8 cellular contexts compared by ENCODE assay signal in the genomic region with DNA sequence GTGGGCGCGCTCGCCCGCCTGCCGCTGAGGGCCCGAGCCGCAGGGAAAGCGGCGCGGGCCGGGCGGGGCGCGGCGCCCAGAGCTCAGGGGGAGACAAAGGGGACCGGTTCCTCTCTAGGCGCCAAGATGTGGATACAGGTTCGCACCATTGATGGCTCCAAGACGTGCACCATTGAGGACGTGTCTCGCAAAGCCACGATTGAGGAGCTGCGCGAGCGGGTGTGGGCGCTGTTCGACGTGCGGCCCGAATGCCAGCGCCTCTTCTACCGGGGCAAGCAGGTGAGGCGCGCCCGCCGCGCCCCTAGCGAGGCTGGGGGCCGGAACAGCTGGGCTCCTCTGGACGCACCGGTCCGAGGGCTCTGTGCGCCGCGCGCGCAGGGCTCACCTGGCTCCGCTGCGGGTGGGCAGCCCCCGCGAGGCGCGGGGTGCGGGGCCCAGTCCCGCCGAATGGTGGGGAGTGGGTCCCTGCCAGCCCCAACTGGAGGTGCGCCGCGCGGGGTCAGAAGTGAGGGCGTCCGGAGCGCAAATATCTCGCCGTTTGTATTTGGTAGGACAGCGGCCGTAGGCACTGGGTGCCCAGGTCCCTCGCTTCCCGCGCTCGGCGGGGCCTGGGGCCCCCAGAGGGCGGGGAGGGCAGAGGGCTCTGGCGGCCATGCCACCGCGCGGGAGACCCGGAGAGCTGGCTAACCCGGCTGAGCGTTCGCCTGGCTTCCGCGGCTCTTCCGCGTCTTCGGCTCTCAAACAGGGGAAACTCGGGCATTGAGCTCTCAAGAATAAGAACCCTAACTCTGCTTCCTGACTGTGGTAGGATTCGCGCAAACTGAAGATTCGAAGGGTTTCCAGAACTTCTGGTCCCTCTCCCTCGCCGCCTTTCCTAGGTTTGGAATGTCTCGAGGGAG. TPM values are rescaled to one million over a fixed set of nuclear protein-coding genes. Genes with fewer than 3 reads are reported as not detected.
DNase-seq lines count a peak whose midpoint lies in the region; ATAC-seq and TF ChIP-seq lines count a peak whose summit lies in the region.

No MANE protein-coding gene starts in this region.

- peak overlapping the region; percentile 83 to 100 (median 98) for H3K4me3 ChIP-seq in BLaER1 treated with 17β-estradiol and CSF1 and Interleukin-3, amounts not matched to agents 10 nM and 100 nM

- H3K9me3 Mint-ChIP-seq in brain = peaks cover 0 to 10% (median 0%) of the 10 kb centered on the region in 5 experiments
- no peaks in the 10 kb centered on the region for H3K9me3 Mint-ChIP-seq in immature natural killer cell

- H3K4me1 Mint-ChIP-seq in T-helper 17 cell = peaks cover 34% of the 10 kb centered on the region
- peaks cover 45% of the 10 kb centered on the region for H3K4me1 Mint-ChIP-seq in brain
- H3K4me1 Mint-ChIP-seq in immature natural killer cell = peaks cover 43 to 46% of the 10 kb centered on the region in 2 donors

- H3K4me2 ChIP-seq in BLaER1 treated with 17β-estradiol and CSF1 and Interleukin-3, amounts not matched to agents 10 nM and 100 nM = peak overlapping the region; percentile 80 to 96 (median 88)

- H3K27me3 Mint-ChIP-seq in T-helper 17 cell = peaks cover 6% of the 10 kb centered on the region
- peaks cover 15% of the 10 kb centered on the region for H3K27me3 Mint-ChIP-seq in brain
- peaks cover 4 to 13% (median 5%) of the 10 kb centered on the region in 3 donors for H3K27me3 Mint-ChIP-seq in immature natural killer cell (ENCODE audit: low read depth in 3 of 3)

- H3K36me3 ChIP-seq in BLaER1 treated with 17β-estradiol and CSF1 and Interleukin-3, amounts not matched to agents 10 nM and 100 nM = peaks cover 0 to 30% (median 14%) of the 10 kb centered on the region in 11 experiments; a peak in 17 of 22 replicates

- DNase-seq in T-helper 17 cell (peak; percentile 12 to 29 (median 25)), immature natural killer cell (peak; percentile 24 to 33 (median 28)), inferior parietal cortex (ENCODE audit: extremely low spot score) (no peak)
- peak; percentile 32 for DNase-seq in stimulated activated CD4-positive, alpha-beta T cell treated with anti-CD3 and anti-CD28 coated beads, Interleukin-12 subunit alpha, Interleukin-12 subunit beta, amount 100 ng/mL, for 4 hours

- H3K27ac Mint-ChIP-seq in T-helper 17 cell = peak overlapping the region; percentile 92
- H3K27ac Mint-ChIP-seq in brain = peak overlapping the region; percentile 83 to 94 (median 91)
- peak overlapping the region; percentile 75 to 88 (median 85) for H3K27ac Mint-ChIP-seq in immature natural killer cell

- peak overlapping the region; percentile 93 to 100 (median 99) for H3K9ac ChIP-seq in BLaER1 treated with 17β-estradiol and CSF1 and Interleukin-3, amounts not matched to agents 10 nM and 100 nM

- H3K9me3 ChIP-seq in BLaER1 treated with 17β-estradiol and CSF1 and Interleukin-3, amounts not matched to agents 10 nM and 100 nM (replicated peaks in 1 of 11) = peaks cover 0 to 5% (median 0%) of the 10 kb centered on the region in 11 experiments; a peak in 4 of 22 replicates
- no peaks in the 10 kb centered on the region for H3K9me3 ChIP-seq in T-helper 17 cell (ENCODE audit: control insufficient read depth, low read length, poor library complexity, severe bottlenecking)

- TF ChIP-seq CTCF in brain (conservative IDR thresholded peaks at IDR 0.05) = no peak

- H3K27ac ChIP-seq in BLaER1 treated with 17β-estradiol and CSF1 and Interleukin-3, amounts not matched to agents 10 nM and 100 nM = peak overlapping the region; percentile 87 to 100 (median 99)

- peaks cover 40 to 54% (median 48%) of the 10 kb centered on the region in 11 experiments; a peak in 20 of 22 replicates for H4K20me1 ChIP-seq in BLaER1 treated with 17β-estradiol and CSF1 and Interleukin-3, amounts not matched to agents 10 nM and 100 nM

- peak overlapping the region; percentile 93 for H3K4me3 Mint-ChIP-seq in T-helper 17 cell
- H3K4me3 Mint-ChIP-seq in brain = peak overlapping the region; percentile 85 to 97 (median 86)
- peak overlapping the region; percentile 85 to 94 (median 88) for H3K4me3 Mint-ChIP-seq in immature natural killer cell

- peaks cover 7% of the 10 kb centered on the region for H3K36me3 Mint-ChIP-seq in T-helper 17 cell (ENCODE audit: low read depth)
- peaks cover 32% of the 10 kb centered on the region for H3K36me3 Mint-ChIP-seq in brain
- peaks cover 0 to 8% (median 4%) of the 10 kb centered on the region in 3 donors for H3K36me3 Mint-ChIP-seq in immature natural killer cell

- peaks cover 60 to 68% (median 64%) of the 10 kb centered on the region in 10 experiments for H3K4me1 ChIP-seq in BLaER1 treated with 17β-estradiol and CSF1 and Interleukin-3, amounts not matched to agents 10 nM and 100 nM

- ATAC-seq in GM19395 (IDR thresholded peaks at IDR 0.05; ENCODE audit: unreplicated experiment) (peak; percentile 23), HG03442 (IDR thresholded peaks at IDR 0.05; ENCODE audit: unreplicated experiment) (peak; percentile 6), T-helper 17 cell (peak; percentile 29)

- no peaks in the 10 kb centered on the region for H3K27me3 ChIP-seq in BLaER1 treated with 17β-estradiol and CSF1 and Interleukin-3, amounts not matched to agents 10 nM and 100 nM

RNA-seq across cellular contexts. Expression of gene UHRF2, which starts 0.6 kb away (rescaled TPM):
- total RNA-seq in T-helper 17 cell = 100 to 1,000 TPM; 120 to 136 TPM
- 26.7 TPM for polyA plus RNA-seq in brain (ENCODE audit: insufficient read depth, low read depth, low replicate concordance)
- polyA plus RNA-seq in immature natural killer cell = 10 to 100 TPM; 10.8 to 15.9 (median 11.6) TPM
